Comparison of ENCODE assay signal across 1 cellular context in the genomic region with DNA sequence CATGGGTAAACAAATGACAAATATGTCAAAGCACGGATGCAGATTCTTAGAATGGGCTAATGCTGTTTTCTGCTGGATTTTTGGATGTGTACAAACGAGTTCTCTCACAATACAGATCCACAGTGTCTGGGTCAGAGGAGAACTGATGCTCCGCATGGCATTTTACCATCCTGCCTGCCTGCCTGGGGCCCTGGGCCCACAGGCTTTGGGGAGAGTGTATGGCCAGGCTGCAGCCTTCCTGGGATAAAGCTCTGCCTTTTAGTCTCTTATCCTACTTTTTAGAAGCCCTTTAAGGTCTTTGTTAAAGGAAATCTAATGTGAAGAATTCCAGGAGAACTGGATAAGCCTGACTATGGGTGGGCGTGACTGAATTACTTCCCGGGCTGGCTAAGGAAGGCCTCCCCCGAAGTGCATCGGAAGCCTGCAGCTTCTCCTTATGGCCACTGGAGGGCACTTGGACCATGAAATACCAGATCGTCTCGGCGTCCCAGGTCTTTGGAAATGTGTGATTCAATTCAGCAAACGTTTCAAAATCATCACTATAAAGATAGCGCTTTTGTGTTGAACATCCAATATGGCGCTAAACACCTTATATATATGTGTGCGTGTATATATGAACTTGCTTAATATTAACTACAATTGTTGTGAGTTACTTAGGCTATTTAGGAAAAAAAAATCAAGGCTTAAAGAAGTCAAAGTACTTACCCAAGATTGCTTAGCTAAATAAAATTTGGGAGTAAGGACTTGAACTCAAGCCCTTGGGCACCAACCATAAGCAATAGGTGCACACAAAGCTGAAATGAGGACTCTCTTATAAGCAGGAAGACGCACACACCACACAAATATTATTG.
TF ChIP-seq lines count a peak whose summit lies in the region.

No MANE protein-coding gene starts in this region.

TF ChIP-seq in endothelial cell of umbilical vein, 7 proteins besides CTCF, POLR2A, EP300 and RAD21:
- no peak for TF ChIP-seq MYC (IDR thresholded peaks at IDR 0.05; ENCODE audit: low read depth, low read length)
- no peak for TF ChIP-seq EZH2 (IDR thresholded peaks at IDR 0.05; ENCODE audit: borderline replicate concordance, low read depth, low read length, severe bottlenecking)
- TF ChIP-seq FOS (IDR thresholded peaks at IDR 0.05; ENCODE audit: borderline replicate concordance, insufficient read depth, low read length): no peak
- no peak for TF ChIP-seq POLR2AphosphoS5 (IDR thresholded peaks at IDR 0.05; ENCODE audit: insufficient read depth, low read depth, low read length)
- TF ChIP-seq MAX (IDR thresholded peaks at IDR 0.05; ENCODE audit: insufficient read depth, insufficient read length): no peak
- TF ChIP-seq GATA2 (IDR thresholded peaks at IDR 0.05; ENCODE audit: insufficient read depth, insufficient read length, low read depth, low read length): no peak
- no peak for TF ChIP-seq JUN (IDR thresholded peaks at IDR 0.05; ENCODE audit: borderline replicate concordance, insufficient read depth, insufficient read length, low read depth)
TF ChIP-seq in endothelial cell of umbilical vein: peak in this region for 0.
